2 cellular contexts compared by ENCODE assay signal in genomic region chr5:153496835-153497234, GRCh38.
TF ChIP-seq lines count a peak whose summit lies in the region.

No MANE protein-coding gene starts in this region.

TF ChIP-seq in IMR-90, 13 proteins besides CTCF, POLR2A, EP300 and RAD21:
- TF ChIP-seq CHD1 (IDR thresholded peaks at IDR 0.05; ENCODE audit: low read depth, low read length) (no peak), FOS (IDR thresholded peaks at IDR 0.05; ENCODE audit: low read depth, low read length) (no peak), MXI1 (IDR thresholded peaks at IDR 0.05; ENCODE audit: borderline replicate concordance, low read depth, low read length) (no peak), MAFK (IDR thresholded peaks at IDR 0.05; ENCODE audit: low read depth, low read length) (0 out of 2 replicates have a peak, but pooled peaks have one; percentile 9), SMC3 (IDR thresholded peaks at IDR 0.05; ENCODE audit: low read depth, low read length) (peak; percentile 97), CEBPB (IDR thresholded peaks at IDR 0.05; ENCODE audit: low read depth, low read length) (no peak)

TF ChIP-seq in K562, 482 proteins besides CTCF, POLR2A, EP300 and RAD21:
- TF ChIP-seq MED1 (CRISPR knock-in tag; IDR thresholded peaks at IDR 0.05; ENCODE audit: borderline replicate concordance) (no peak), CXXC5 (CRISPR knock-in tag; IDR thresholded peaks at IDR 0.05) (no peak), ARID2 (IDR thresholded peaks at IDR 0.05) (peak; percentile 18; the same call in 1 of the 2 replicates), SMC3 (conservative IDR thresholded peaks at IDR 0.05; ENCODE audit: insufficient read depth, low read depth, low read length) (peak; percentile 56), FOS (IDR thresholded peaks at IDR 0.05; ENCODE audit: extremely low read depth, insufficient read length) (no peak), ZBTB7A (IDR thresholded peaks at IDR 0.05; ENCODE audit: borderline replicate concordance, control insufficient read depth, low read depth, low read length) (no peak), DEAF1 (CRISPR knock-in tag; IDR thresholded peaks at IDR 0.05) (peak; percentile 62), SPI1 (IDR thresholded peaks at IDR 0.05; ENCODE audit: borderline replicate concordance, low read depth, low read length) (peak; percentile 30; the same call in 1 of the 2 replicates), ZNF655 (CRISPR knock-in tag; IDR thresholded peaks at IDR 0.05) (no peak), DIDO1 (tag; IDR thresholded peaks at IDR 0.05; ENCODE audit: low read depth) (no peak)
